22 cellular contexts compared by ENCODE assay signal in the genomic region with DNA sequence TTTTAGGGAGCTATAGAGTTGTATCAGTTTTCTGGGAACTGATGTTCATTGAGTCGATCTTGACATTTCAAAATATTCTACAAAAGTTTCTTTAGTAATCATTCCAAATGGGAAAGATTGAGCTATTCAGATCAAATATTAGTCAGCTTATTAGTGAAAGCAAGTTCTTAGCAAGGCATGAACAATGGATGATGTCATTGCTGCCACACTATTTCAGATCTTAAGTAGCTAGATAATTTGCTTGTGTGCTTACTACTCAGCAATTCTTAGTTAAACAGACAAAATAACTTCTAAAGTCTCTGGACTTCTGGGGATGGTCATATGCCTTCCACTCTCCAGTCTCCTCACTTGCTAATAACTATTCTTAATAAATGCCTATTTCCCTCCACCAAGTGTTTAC.
DNase-seq lines count a peak whose midpoint lies in the region; ATAC-seq, FAIRE-seq and TF ChIP-seq lines count a peak whose summit lies in the region.
"Had no signal": no experiment of that assay in that cellular context is flagged by ENCODE, and none has a peak within 500 bp of the region (broad histone marks: within the 10 kb centered on the region; RNA-seq: fewer than 3 reads in every experiment).

No MANE protein-coding gene starts in this region.

- ATAC-seq in HepG2, result no peak
- no peak for ATAC-seq in right lobe of liver
- ATAC-seq in body of pancreas, result no peak
- ATAC-seq: CD8-positive, alpha-beta T cell had no signal

- intact Hi-C loops in HepG2 (cut with micrococcal nuclease; ENCODE audit: unreplicated experiment) (no loop called here), right lobe of liver (cut with DNase I) (no loop called here), body of pancreas (cut with DNase I) (no loop called here)

- no peaks in the 10 kb centered on the region for H3K79me2 ChIP-seq in HepG2 (ENCODE audit: insufficient read depth, low read length)

- TF ChIP-seq CTCF in HepG2 (CRISPR knock-in tag; IDR thresholded peaks at IDR 0.05) (no peak), right lobe of liver (IDR thresholded peaks at IDR 0.05) (no peak), retinal pigment epithelial cell (conservative IDR thresholded peaks at IDR 0.05; ENCODE audit: low read depth, low read length) (no peak), body of pancreas (IDR thresholded peaks at IDR 0.05) (no peak)

- 4% methylated on average over 1 of the region's 1 CpG for WGBS in HepG2 (ENCODE audit: low lambda C conversion rate)
- 56% methylated on average over 1 of the region's 1 CpG for WGBS in right lobe of liver (ENCODE audit: insufficient coverage, low coverage, low lambda C conversion rate, missing lambda C conversion rate)
- WGBS in small intestine, 3 donors, result 86 to 94% (median 93%) methylated on average over 1 of the region's 1 CpG
- 56 to 74% methylated on average over 1 of the region's 1 CpG for WGBS in body of pancreas, 2 donors

- H4K20me1 ChIP-seq in HepG2 (ENCODE audit: insufficient read depth, low read length), result no peaks in the 10 kb centered on the region
- H4K20me1 ChIP-seq: BLaER1 had no signal

- no peak overlapping the region for H2AFZ ChIP-seq in HepG2 (ENCODE audit: low read length)

- H3K9me3 ChIP-seq in HepG2 (ENCODE audit: low read length), result no peaks in the 10 kb centered on the region
- no peaks in the 10 kb centered on the region for H3K9me3 ChIP-seq in right lobe of liver
- H3K9me3 ChIP-seq in small intestine (ENCODE audit: control insufficient read depth, low read depth), result no peaks in the 10 kb centered on the region
- no peaks in the 10 kb centered on the region for H3K9me3 ChIP-seq in body of pancreas
- H3K9me3 ChIP-seq: BLaER1, HAP-1 had no signal

- H3K4me3 ChIP-seq in HepG2 (replicated peaks in 1 of 3; ENCODE audit: insufficient read depth in 1 of 3, low read depth in 2 of 3, low read length in 3 of 3) (no peak overlapping the region), right lobe of liver (no peak overlapping the region), retinal pigment epithelial cell (ENCODE audit: low read length) (no peak overlapping the region), small intestine (ENCODE audit: low read depth in 1 of 2, low read length in 2 of 2) (no peak overlapping the region), body of pancreas (no peak overlapping the region)
- H3K4me3 ChIP-seq: BLaER1, HAP-1 had no signal

- no peak overlapping the region for H3K4me2 ChIP-seq in HepG2 (ENCODE audit: low read depth, low read length)
- H3K4me2 ChIP-seq: BLaER1 had no signal

- TF ChIP-seq EP300 in HepG2 (IDR thresholded peaks at IDR 0.05; ENCODE audit: low read depth in 2 of 2, low read length in 2 of 2) (no peak), HepG2 (CRISPR knock-in tag; IDR thresholded peaks at IDR 0.05; ENCODE audit: borderline replicate concordance) (no peak)

- H3K4me1 ChIP-seq in HepG2 (ENCODE audit: insufficient read depth, low read length), result no peaks in the 10 kb centered on the region
- H3K4me1 ChIP-seq in right lobe of liver, result no peaks in the 10 kb centered on the region
- no peaks in the 10 kb centered on the region for H3K4me1 ChIP-seq in small intestine (ENCODE audit: control insufficient read depth in 2 of 2, insufficient read depth in 1 of 2, low read depth in 1 of 2, low read length in 1 of 2)
- H3K4me1 ChIP-seq in body of pancreas, result no peaks in the 10 kb centered on the region
- H3K4me1 ChIP-seq: BLaER1, HAP-1 had no signal

- DNase-seq in HepG2 (ENCODE audit: low spot score) (no peak), right lobe of liver (no peak), iris pigment epithelial cell (ENCODE audit: low read depth) (peak; percentile 0), retinal pigment epithelial cell (ENCODE audit: low read depth) (peak; percentile 72), small intestine (no peak), body of pancreas (no peak)
- DNase-seq: CD4-positive, CD25-positive, alpha-beta regulatory T cell; CD8-positive, alpha-beta T cell; DMS 273 treated with DMSO at 0.1 percent for 48 hours; DMS79; GF-D8; GOT3; HFFc6 had no signal

- in situ Hi-C loops in HepG2 (cut with HindIII; ENCODE audit: extremely low pct_ligation_motif_present, low pct_unique_long_range_greater_than_20kb), result no loop called here

- no peak for TF ChIP-seq RAD21 in HepG2 (CRISPR knock-in tag; IDR thresholded peaks at IDR 0.05)

- no peaks in the 10 kb centered on the region for H3K27me3 ChIP-seq in HepG2 (ENCODE audit: control insufficient read depth in 1 of 2, insufficient read depth in 2 of 2, low read length in 2 of 2)
- H3K27me3 ChIP-seq in right lobe of liver, result no peaks in the 10 kb centered on the region
- H3K27me3 ChIP-seq in small intestine (ENCODE audit: control insufficient read depth in 2 of 2, insufficient read depth in 2 of 2, low read length in 2 of 2), result no peaks in the 10 kb centered on the region
- H3K27me3 ChIP-seq in body of pancreas, result no peaks in the 10 kb centered on the region
- H3K27me3 ChIP-seq: BLaER1 had no signal

- H3K36me3 ChIP-seq in HepG2 (replicated peaks in 1 of 2; ENCODE audit: control insufficient read depth in 1 of 2, insufficient read depth in 2 of 2, low read length in 2 of 2), result no peaks in the 10 kb centered on the region
- H3K36me3 ChIP-seq in right lobe of liver, result no peaks in the 10 kb centered on the region
- no peaks in the 10 kb centered on the region for H3K36me3 ChIP-seq in small intestine (ENCODE audit: control insufficient read depth in 2 of 2, insufficient read depth in 2 of 2, low read length in 2 of 2)
- H3K36me3 ChIP-seq in body of pancreas (replicated peaks in 1 of 2; ENCODE audit: insufficient read depth in 1 of 2, low read depth in 2 of 2), result no peaks in the 10 kb centered on the region
- H3K36me3 ChIP-seq: BLaER1, HAP-1 had no signal

- no peak for TF ChIP-seq POLR2A in HepG2 (IDR thresholded peaks at IDR 0.05; ENCODE audit: insufficient read depth in 1 of 2, low read depth in 2 of 2, low read length in 2 of 2)
- TF ChIP-seq POLR2A in right lobe of liver (IDR thresholded peaks at IDR 0.05), result no peak
- TF ChIP-seq POLR2A in body of pancreas (IDR thresholded peaks at IDR 0.05), result no peak

- H3K9ac ChIP-seq in HepG2 (ENCODE audit: insufficient read depth, low read depth, low read length), result no peak overlapping the region
- H3K9ac ChIP-seq: BLaER1 had no signal

- BruUV-seq in HepG2 (replicated peaks; lab: Mats Ljungman, UMichigan), result no TSS peak

- H3K27ac ChIP-seq in HepG2 (ENCODE audit: extremely low read length, insufficient read depth, low read length), result no peak overlapping the region
- H3K27ac ChIP-seq in right lobe of liver, result no peak overlapping the region
- H3K27ac ChIP-seq in small intestine (ENCODE audit: low read depth in 1 of 2, low read length in 1 of 2), result no peak overlapping the region
- no peak overlapping the region for H3K27ac ChIP-seq in body of pancreas
- H3K27ac ChIP-seq: 22Rv1, BLaER1, C4-2B had no signal

- POLR2A ChIA-PET in HepG2 (lab: Yijun Ruan, JAX), result no interaction called here

- CTCF ChIA-PET in HepG2 (lab: Yijun Ruan, JAX; ENCODE audit: low intra/inter-chr PET ratio, low total read pairs), result no interaction called here

- FAIRE-seq in HepG2 (lab: Jason Lieb, UNC), result no peak
- no peak for FAIRE-seq in small intestine (lab: Jason Lieb, UNC)
- FAIRE-seq: A204.1, D721Med, GM12891, GM18507, H54 had no signal

TF ChIP-seq in HepG2, 621 proteins besides CTCF, POLR2A, EP300 and RAD21:
- TF ChIP-seq PRMT3 (CRISPR knock-in tag; IDR thresholded peaks at IDR 0.05; ENCODE audit: borderline replicate concordance, low read depth), result no peak
- TF ChIP-seq, protein P1, sequence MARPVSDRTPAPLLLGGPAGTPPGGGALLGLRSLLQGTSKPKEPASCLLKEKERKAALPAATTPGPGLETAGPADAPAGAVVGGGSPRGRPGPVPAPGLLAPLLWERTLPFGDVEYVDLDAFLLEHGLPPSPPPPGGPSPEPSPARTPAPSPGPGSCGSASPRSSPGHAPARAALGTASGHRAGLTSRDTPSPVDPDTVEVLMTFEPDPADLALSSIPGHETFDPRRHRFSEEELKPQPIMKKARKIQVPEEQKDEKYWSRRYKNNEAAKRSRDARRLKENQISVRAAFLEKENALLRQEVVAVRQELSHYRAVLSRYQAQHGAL (CRISPR knock-in tag; IDR thresholded peaks at IDR 0.05; ENCODE audit: not compliant biosample characterization), result no peak
- TF ChIP-seq SNRNP70 (IDR thresholded peaks at IDR 0.05; ENCODE audit: low read depth, low read length), result no peak
- peak; percentile 81 for TF ChIP-seq ATF7 (IDR thresholded peaks at IDR 0.05)
- TF ChIP-seq ATF7 (CRISPR knock-in tag; IDR thresholded peaks at IDR 0.05), result no peak

Comparison
In these comparisons a context has a peak if more than half of its experiments do, and no peak if none do; other contexts are left out.
1. DNase-seq: peak in iris pigment epithelial cell (single experiment) and retinal pigment epithelial cell (single experiment); none in HepG2 (single experiment), right lobe of liver (0 of 3), small intestine (single experiment) and body of pancreas (0 of 4).